Comparison of ENCODE assay signal across 8 cellular contexts in genomic region chr17:82751571-82752370, GRCh38. TPM values are rescaled to one million over a fixed set of nuclear protein-coding genes. Genes with fewer than 3 reads are reported as not detected.
DNase-seq lines count a peak whose midpoint lies in the region; ATAC-seq, FAIRE-seq and TF ChIP-seq lines count a peak whose summit lies in the region.

Gene TBCD (plus strand): TSS chr17:82752065. CDS start chr17:82752194, 129 bp downstream.

- intact Hi-C loops in mammary epithelial cell (cut with micrococcal nuclease), result loop anchor here (5.0 kb wide), 2 partner anchors 34 to 54 kb away; partner anchors contain the start of genes FN3KRP and RAB40B

- peaks cover 37% of the 10 kb centered on the region for H3K4me1 Mint-ChIP-seq in WTC11

- 2% methylated on average over 26 of the region's 114 CpGs for WGBS in A549 (ENCODE audit: missing lambda C conversion rate)
- WGBS in mammary epithelial cell (ENCODE audit: low coverage, missing lambda C conversion rate), result 1% methylated on average over 15 of the region's 114 CpGs
- WGBS in small intestine, 3 donors, result 0 to 1% (median 0%) methylated on average over 59 to 113 of the region's 114 CpGs

- TF ChIP-seq RAD21 in A549 (conservative IDR thresholded peaks at IDR 0.05 in 1 of 2, IDR thresholded peaks at IDR 0.05 in 1 of 2), result no peak

- peaks cover 10% of the 10 kb centered on the region for H3K9me3 Mint-ChIP-seq in WTC11

- peak; percentile 54 for TF ChIP-seq POLR2A in A549 (IDR thresholded peaks at IDR 0.05; ENCODE audit: low read length)

- H3K9me3 ChIP-seq in A549 (no peaks in the 10 kb centered on the region), mammary epithelial cell (replicated peaks; ENCODE audit: insufficient read depth, low read length) (no peaks in the 10 kb centered on the region), small intestine (ENCODE audit: control insufficient read depth, low read depth) (no peaks in the 10 kb centered on the region)

- FAIRE-seq in A549 (lab: Jason Lieb, UNC) (no peak), small intestine (lab: Jason Lieb, UNC) (no peak)

- CTCF ChIA-PET in A549 (lab: Yijun Ruan, JAX) (interaction anchor here (1.7 kb wide), 1 partner anchor 44 kb away, joined by 7 read pairs; no protein-coding TSS in a partner anchor), WTC11 (lab: Charles Lee) (no interaction called here), mammary epithelial cell (lab: Charles Lee; ENCODE audit: low non-redundant PET) (no interaction called here)

- no peaks in the 10 kb centered on the region for H3K36me3 ChIP-seq in mammary epithelial cell (ENCODE audit: insufficient read depth, low read length)
- no peaks in the 10 kb centered on the region for H3K36me3 ChIP-seq in small intestine (ENCODE audit: control insufficient read depth in 2 of 2, insufficient read depth in 2 of 2, low read length in 2 of 2)

- no peak for TF ChIP-seq EP300 in A549 (IDR thresholded peaks at IDR 0.05)

- H3K4me3 Mint-ChIP-seq in WTC11, result peak within 1 kb of the TSS; percentile 89

- no peaks in the 10 kb centered on the region for H3K27me3 ChIP-seq in mammary epithelial cell (ENCODE audit: insufficient read depth, low read length)
- no peaks in the 10 kb centered on the region for H3K27me3 ChIP-seq in small intestine (ENCODE audit: control insufficient read depth in 2 of 2, insufficient read depth in 2 of 2, low read length in 2 of 2)

- dilution Hi-C loops in mammary epithelial cell (cut with HindIII; ENCODE audit: low sequenced_read_pairs), result no loop called here

- in situ Hi-C loops in mammary epithelial cell (cut with MboI; ENCODE audit: low sequenced_read_pairs in 2 of 2), result loop anchor here in 1 of 2 donors (10.0 kb wide), 1 partner anchor 97 kb away; no protein-coding TSS in a partner anchor

- DNase-seq in A549 (ENCODE audit: low read depth in 1 of 2, low spot score in 1 of 2) (peak; percentile 90 to 94), NCI-H2227 (lab: John Stamatoyannopoulos, UW; ENCODE audit: unreplicated experiment) (peak; percentile 94), WTC11 (ENCODE audit: low spot score) (peak; percentile 85), mammary epithelial cell (peak; percentile 89), iPS-NIHi7 (ENCODE audit: extremely low spot score) (peak; percentile 97), small intestine (peak; percentile 86)

- H3K4me3 ChIP-seq in A549 (peak within 1 kb of the TSS; percentile 99), mammary epithelial cell (replicated peaks in 1 of 3; ENCODE audit: insufficient read depth in 1 of 3, low read depth in 2 of 3, low read length in 3 of 3) (peak within 1 kb of the TSS; percentile 96 to 99 (median 97)), small intestine (ENCODE audit: low read depth in 1 of 2, low read length in 2 of 2) (peak within 1 kb of the TSS; percentile 73 to 92)

- no peak within 1 kb of the TSS; the same call in 1 of the 2 replicates for H3K27ac Mint-ChIP-seq in WTC11

- H2AFZ ChIP-seq in mammary epithelial cell (ENCODE audit: low read depth, low read length), result peak within 1 kb of the TSS; percentile 98

- H3K27ac ChIP-seq in A549 (peak within 1 kb of the TSS; percentile 96 to 97), mammary epithelial cell (ENCODE audit: insufficient read depth, low read depth, low read length) (peak within 1 kb of the TSS; percentile 66), small intestine (ENCODE audit: low read depth in 1 of 2, low read length in 1 of 2) (peak within 1 kb of the TSS; percentile 80 to 93)

- no TSS peak for BruUV-seq in mammary epithelial cell (replicated peaks; lab: Mats Ljungman, UMichigan)

- ATAC-seq in A549 (peak; percentile 82 to 88), GM18868 (IDR thresholded peaks at IDR 0.05; ENCODE audit: unreplicated experiment) (peak; percentile 69), HG03097 (IDR thresholded peaks at IDR 0.05; ENCODE audit: low FRiP score, unreplicated experiment) (peak; percentile 77), WTC11 (peak; percentile 71)

- H3K27me3 Mint-ChIP-seq in WTC11 (ENCODE audit: low read depth), result peaks cover 13% of the 10 kb centered on the region

- TF ChIP-seq CTCF in A549 (IDR thresholded peaks at IDR 0.05), result no peak
- TF ChIP-seq CTCF in WTC11 (IDR thresholded peaks at IDR 0.05), result no peak
- TF ChIP-seq CTCF in mammary epithelial cell (conservative IDR thresholded peaks at IDR 0.05 in 1 of 2, IDR thresholded peaks at IDR 0.05 in 1 of 2; ENCODE audit: extremely low read depth in 1 of 2, insufficient read depth in 1 of 2, low read depth in 1 of 2, low read length in 2 of 2), result no peak

- peak within 1 kb of the TSS; percentile 90 for H3K4me2 ChIP-seq in A549
- H3K4me2 ChIP-seq in mammary epithelial cell (ENCODE audit: insufficient read depth, low read depth, low read length), result peak within 1 kb of the TSS; percentile 87

- no peaks in the 10 kb centered on the region for H4K20me1 ChIP-seq in mammary epithelial cell (ENCODE audit: insufficient read depth, low read length)

- H3K36me3 Mint-ChIP-seq in WTC11, result peaks cover 29% of the 10 kb centered on the region

- POLR2A ChIA-PET in A549 (lab: Yijun Ruan, JAX), result no interaction called here
- POLR2A ChIA-PET in WTC11 (lab: Charles Lee), result no interaction called here

- H3K4me1 ChIP-seq in A549 (peaks cover 13% of the 10 kb centered on the region), mammary epithelial cell (ENCODE audit: insufficient read depth, low read length) (peaks cover 11% of the 10 kb centered on the region), small intestine (ENCODE audit: control insufficient read depth in 2 of 2, insufficient read depth in 1 of 2, low read depth in 1 of 2, low read length in 1 of 2) (peaks cover 0 to 5% of the 10 kb centered on the region in 2 donors)

- peaks cover 41% of the 10 kb centered on the region for H3K79me2 ChIP-seq in mammary epithelial cell (ENCODE audit: insufficient read depth, low read length)

- peak within 1 kb of the TSS; percentile 30 for H3K9ac ChIP-seq in mammary epithelial cell (ENCODE audit: insufficient read depth, low read length)

TF ChIP-seq in A549, 52 proteins besides CTCF, POLR2A, EP300 and RAD21 (continues in another document):
- TF ChIP-seq RNF2 (IDR thresholded peaks at IDR 0.05; ENCODE audit: borderline replicate concordance, low read depth) (no peak), BCL3 (IDR thresholded peaks at IDR 0.05) (0 out of 3 replicates have a peak, but pooled peaks have one; percentile 52), HOXA7 (CRISPR knock-in tag; IDR thresholded peaks at IDR 0.05) (no peak), EHF (CRISPR knock-in tag; IDR thresholded peaks at IDR 0.05) (no peak), RCOR1 (IDR thresholded peaks at IDR 0.05; ENCODE audit: low read depth, low read length) (no peak), E2F6 (IDR thresholded peaks at IDR 0.05; ENCODE audit: borderline replicate concordance, low read depth) (peak; percentile 80), ZC3H11A (IDR thresholded peaks at IDR 0.05) (no peak), CBX8 (IDR thresholded peaks at IDR 0.05) (no peak)

TF ChIP-seq in WTC11, 78 proteins besides CTCF, POLR2A, EP300 and RAD21 (continues in another document):
- TF ChIP-seq NR2C2 (CRISPR knock-in tag; IDR thresholded peaks at IDR 0.05), result peak; percentile 98
- TF ChIP-seq ZNF121 (CRISPR knock-in tag; IDR thresholded peaks at IDR 0.05), result no peak
- TF ChIP-seq NFATC4 (CRISPR knock-in tag; IDR thresholded peaks at IDR 0.05), result no peak
- TF ChIP-seq ZBTB43 (CRISPR knock-in tag; IDR thresholded peaks at IDR 0.05), result no peak
- peak; percentile 61; the same call in 1 of the 2 replicates for TF ChIP-seq USF2 (CRISPR knock-in tag; IDR thresholded peaks at IDR 0.05)
- TF ChIP-seq STAT6 (CRISPR knock-in tag; conservative IDR thresholded peaks at IDR 0.05; ENCODE audit: low read depth), result no peak; the same call in 1 of the 2 replicates

RNA-seq across cellular contexts. Expression of gene TBCD, which starts in this region (rescaled TPM):
- polyA plus RNA-seq in A549 (2011; rRNA removed), result 33.5 and 44.7 TPM in 2 replicates
- polyA plus RNA-seq in A549 (2012; cell fraction: cytosol; rRNA removed), result 104 and 105 TPM in 2 replicates
- 337 and 389 TPM in 2 replicates for polyA plus RNA-seq in A549 (2012; cell fraction: nucleus; rRNA removed)
- 47.4 to 51.6 TPM (median 49.1 TPM) in 3 replicates for polyA plus RNA-seq in A549 (2017; fragmentation: RNase III; extraction: RNeasy Plus Mini Kit Qiagen cat#74134 plus additional on column Dnase treatment)
- 63.6 and 73.0 TPM in 2 replicates for polyA minus RNA-seq in A549 (2011; rRNA and poly(A)+ RNA removed)
- total RNA-seq in WTC11 (2021), result 170 to 176 TPM (median 173 TPM) in 3 replicates
- 10 to 100 TPM; 28.7 to 90.9 TPM for total RNA-seq in mammary epithelial cell
- polyA plus RNA-seq in mammary epithelial cell, result 69.5 TPM
- 80.5 TPM for polyA minus RNA-seq in mammary epithelial cell
- polyA plus RNA-seq in small intestine, result 10 to 100 TPM; 38.7 to 83.7 (median 62.1) TPM

Comparison
In these comparisons a context has a peak if more than half of its experiments do, and no peak if none do; other contexts are left out.
1. Peak in every context shown above with its lines: DNase-seq, ATAC-seq, H3K4me3 ChIP-seq and H3K27ac ChIP-seq.